8 cellular contexts compared by ENCODE assay signal in the genomic region with DNA sequence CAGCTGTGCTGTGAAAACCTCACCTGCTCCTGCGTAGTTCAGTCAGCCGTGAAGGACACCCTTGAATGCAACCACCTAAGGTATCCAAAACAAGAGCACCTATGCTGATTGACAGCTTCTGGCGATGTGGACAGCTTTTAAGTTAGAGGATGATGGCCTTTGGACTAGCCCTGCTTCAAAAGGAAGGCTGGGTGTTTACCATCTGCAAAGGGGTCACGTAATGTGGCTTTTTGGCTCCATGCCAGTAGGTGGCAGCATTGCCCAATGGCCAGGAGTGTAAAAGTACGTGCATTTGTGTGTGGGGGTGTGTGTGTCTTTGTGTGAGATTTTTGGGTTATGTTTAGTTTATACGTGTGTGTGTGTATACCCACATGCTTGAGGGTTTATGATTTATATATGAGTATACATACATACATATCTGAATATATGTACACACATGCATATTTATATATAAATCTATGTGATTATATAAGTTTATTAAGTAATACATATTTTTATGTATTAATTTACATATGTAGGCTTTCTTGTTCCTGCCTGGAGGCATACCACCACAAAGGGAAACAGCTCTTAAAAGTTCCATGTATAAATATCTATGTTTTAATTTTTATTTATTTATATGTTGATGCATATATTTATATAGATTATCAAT.
DNase-seq lines count a peak whose midpoint lies in the region; ATAC-seq and TF ChIP-seq lines count a peak whose summit lies in the region.

No MANE protein-coding gene starts in this region.

- H3K4me1 Mint-ChIP-seq in activated T-cell treated with anti-CD3 and anti-CD28 coated beads, Interleukin-2, amount 50 U/mL, for 72 hours (ENCODE audit: low read depth) = no peaks in the 10 kb centered on the region
- H3K4me1 Mint-ChIP-seq in type B pancreatic cell (ENCODE audit: unreplicated experiment) = no peaks in the 10 kb centered on the region

- H3K4me3 Mint-ChIP-seq in activated T-cell treated with anti-CD3 and anti-CD28 coated beads, Interleukin-2, amount 50 U/mL, for 72 hours = no peak overlapping the region
- no peak overlapping the region for H3K4me3 Mint-ChIP-seq in type B pancreatic cell

- DNase-seq in activated CD4-positive, CD25-positive, alpha-beta regulatory T cell treated with anti-CD3 and anti-CD28 coated beads, Interleukin-2, amount 50 U/mL, for 72 hours = peak; percentile 39
- peak; percentile 11 for DNase-seq in NCI-H748 treated with DMSO at 0.1 percent for 48 hours (lab: John Stamatoyannopoulos, UW)
- DNase-seq in activated T-cell treated with anti-CD3 and anti-CD28 coated beads, Interleukin-2, amount 50 U/mL, for 72 hours = peak; percentile 41 to 59
- DNase-seq in left lung = no peak
- no peak for DNase-seq in type B pancreatic cell (ENCODE audit: extremely low spot score, unreplicated experiment)
- no peak for DNase-seq in NCI-H2029 (lab: John Stamatoyannopoulos, UW)

- ATAC-seq in activated CD4-positive, CD25-positive, alpha-beta regulatory T cell treated with anti-CD3 and anti-CD28 coated beads, Interleukin-2, amount 50 U/mL, for 24 hours = no peak
- ATAC-seq in HG02885 (IDR thresholded peaks at IDR 0.05; ENCODE audit: poor library complexity, unreplicated experiment) (peak; percentile 93), left lung (peak; percentile 25)
- peak; percentile 36 to 50 for ATAC-seq in activated T-cell treated with anti-CD3 and anti-CD28 coated beads, Interleukin-2, amount 50 U/mL, for 72 hours (replicated peaks in 1 of 2)

- no peak overlapping the region for H3K27ac ChIP-seq in left lung

- H3K27ac Mint-ChIP-seq in activated T-cell treated with anti-CD3 and anti-CD28 coated beads, Interleukin-2, amount 50 U/mL, for 72 hours = no peak overlapping the region
- H3K27ac Mint-ChIP-seq in type B pancreatic cell = no peak overlapping the region

- no peaks in the 10 kb centered on the region for H3K4me1 ChIP-seq in left lung

- no peaks in the 10 kb centered on the region for H3K27me3 ChIP-seq in left lung

- no peaks in the 10 kb centered on the region for H3K9me3 Mint-ChIP-seq in activated T-cell treated with anti-CD3 and anti-CD28 coated beads, Interleukin-2, amount 50 U/mL, for 72 hours
- H3K9me3 Mint-ChIP-seq in type B pancreatic cell = no peaks in the 10 kb centered on the region

- H3K36me3 Mint-ChIP-seq in activated T-cell treated with anti-CD3 and anti-CD28 coated beads, Interleukin-2, amount 50 U/mL, for 72 hours (ENCODE audit: insufficient read depth in 2 of 2) = no peaks in the 10 kb centered on the region
- no peaks in the 10 kb centered on the region for H3K36me3 Mint-ChIP-seq in type B pancreatic cell

- intact Hi-C loops in left lung (cut with DNase I) = no loop called here

- H3K36me3 ChIP-seq in left lung = no peaks in the 10 kb centered on the region

- no peak overlapping the region for H3K4me3 ChIP-seq in left lung

- H3K27me3 Mint-ChIP-seq in activated T-cell treated with anti-CD3 and anti-CD28 coated beads, Interleukin-2, amount 50 U/mL, for 72 hours (ENCODE audit: low read depth) = no peaks in the 10 kb centered on the region
- no peaks in the 10 kb centered on the region for H3K27me3 Mint-ChIP-seq in type B pancreatic cell

- TF ChIP-seq CTCF in left lung (IDR thresholded peaks at IDR 0.05) (no peak), type B pancreatic cell (conservative IDR thresholded peaks at IDR 0.05) (peak; percentile 81)

- no peaks in the 10 kb centered on the region for H3K9me3 ChIP-seq in left lung

Comparison
In these comparisons a context has a peak if more than half of its experiments do, and no peak if none do; other contexts are left out.
1. DNase-seq: peak in activated CD4-positive, CD25-positive, alpha-beta regulatory T cell treated with anti-CD3 and anti-CD28 coated beads, Interleukin-2, amount 50 U/mL, for 72 hours (single experiment), NCI-H748 treated with DMSO at 0.1 percent for 48 hours (single experiment) and activated T-cell treated with anti-CD3 and anti-CD28 coated beads, Interleukin-2, amount 50 U/mL, for 72 hours (2 of 2); none in left lung (0 of 2), type B pancreatic cell (single experiment) and NCI-H2029 (single experiment).
2. ATAC-seq: peak in HG02885 (single experiment), activated T-cell treated with anti-CD3 and anti-CD28 coated beads, Interleukin-2, amount 50 U/mL, for 72 hours (2 of 2) and left lung (single experiment); none in activated CD4-positive, CD25-positive, alpha-beta regulatory T cell treated with anti-CD3 and anti-CD28 coated beads, Interleukin-2, amount 50 U/mL, for 24 hours (0 of 2).